In the genomic region with DNA sequence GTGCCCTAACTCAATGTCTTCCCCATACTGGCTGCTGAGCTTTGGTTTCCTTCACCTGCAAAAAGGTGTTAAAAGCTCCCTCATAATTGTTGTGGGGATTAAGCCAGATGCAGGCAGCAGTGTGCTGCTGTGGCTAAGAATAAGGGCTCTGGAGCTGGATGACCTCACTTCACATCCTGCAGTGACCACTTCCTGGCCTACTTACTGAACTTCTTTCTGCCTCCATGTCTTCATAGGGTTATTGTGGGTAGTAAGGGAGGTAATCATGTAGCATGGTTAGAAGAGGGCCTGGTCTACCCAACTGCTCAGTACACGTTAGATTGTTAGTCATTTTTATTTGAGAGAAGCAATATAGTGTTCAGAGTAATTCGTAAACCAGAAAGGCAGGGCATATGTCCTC, we compare ENCODE assay signal across 10 cellular contexts. TPM values are rescaled to one million over a fixed set of nuclear protein-coding genes. Genes with fewer than 3 reads are reported as not detected.
DNase-seq lines count a peak whose midpoint lies in the region; ATAC-seq and TF ChIP-seq lines count a peak whose summit lies in the region.
"Had no signal": no experiment of that assay in that cellular context is flagged by ENCODE, and none has a peak within 500 bp of the region (broad histone marks: within the 10 kb centered on the region; RNA-seq: fewer than 3 reads in every experiment).

No MANE protein-coding gene starts in this region.

- no peaks in the 10 kb centered on the region for H3K79me2 ChIP-seq in PC-3 (ENCODE audit: low read length)
- no peaks in the 10 kb centered on the region for H3K79me2 ChIP-seq in PC-9 (ENCODE audit: low read depth)

- peaks cover 42% of the 10 kb centered on the region for H3K4me1 Mint-ChIP-seq in HFFc6 (ENCODE audit: low read depth)

- H3K27ac Mint-ChIP-seq in HFFc6: peak overlapping the region; percentile 21; the same call in 1 of the 2 replicates
- H3K27ac Mint-ChIP-seq: dendritic cell treated with granulocyte-macrophage colony-stimulating factor and Interleukin-4, amounts not matched to agents 40 ng/mL and 50 ng/mL, for 4 days; naive B cell had no signal

- H3K4me3 ChIP-seq in PC-3 (ENCODE audit: low read length) (no peak overlapping the region), lower lobe of right lung (no peak overlapping the region), PC-9 (no peak overlapping the region)

- H4K20me1 ChIP-seq in PC-3 (ENCODE audit: low read length) (no peaks in the 10 kb centered on the region), PC-9 (ENCODE audit: insufficient read depth) (no peaks in the 10 kb centered on the region)

- CTCF ChIA-PET in PC-3 (lab: Charles Lee) (interaction anchor here (0.6 kb wide), 1 partner anchor 21 kb away, joined by 3 read pairs; no protein-coding TSS in a partner anchor), GM10248 (lab: Yijun Ruan, JAX) (interaction anchor here (1.0 to 2.2 kb wide), 2 partner anchors 17 kb away, joined by 3 to 5 read pairs; no protein-coding TSS in a partner anchor), PC-9 (lab: Charles Lee) (no interaction called here)

- H3K27ac ChIP-seq in PC-3 (ENCODE audit: low read length) (no peak overlapping the region), lower lobe of right lung (no peak overlapping the region), PC-9 (no peak overlapping the region)

- H3K4me2 ChIP-seq in PC-3 (ENCODE audit: low read length) (no peak overlapping the region), PC-9 (no peak overlapping the region)

- H3K27me3 ChIP-seq in PC-3 (ENCODE audit: low read length): no peaks in the 10 kb centered on the region
- H3K27me3 ChIP-seq in lower lobe of right lung (ENCODE audit: low read depth): no peaks in the 10 kb centered on the region
- no peaks in the 10 kb centered on the region for H3K27me3 ChIP-seq in PC-9 (ENCODE audit: insufficient read depth, low read depth)

- POLR2A ChIA-PET in PC-3 (lab: Charles Lee; ENCODE audit: unreplicated experiment): no interaction called here
- POLR2A ChIA-PET in GM10248 (lab: Yijun Ruan, JAX): interaction anchor here (0.6 kb wide), 1 partner anchor 9 kb away, joined by 3 read pairs; no protein-coding TSS in a partner anchor
- POLR2A ChIA-PET in PC-9 (lab: Charles Lee; ENCODE audit: unreplicated experiment): interaction anchor here (0.5 kb wide), 1 partner anchor 180 kb away, joined by 4 read pairs; no protein-coding TSS in a partner anchor

- no TSS peak for BruUV-seq in PC-3 (replicated peaks; lab: Mats Ljungman, UMichigan)
- BruUV-seq in PC-9 (replicated peaks; lab: Mats Ljungman, UMichigan): no TSS peak

- H3K4me1 ChIP-seq in PC-3 (ENCODE audit: insufficient read depth, low read length): peaks cover 9% of the 10 kb centered on the region
- peaks cover 14% of the 10 kb centered on the region for H3K4me1 ChIP-seq in lower lobe of right lung
- no peaks in the 10 kb centered on the region for H3K4me1 ChIP-seq in PC-9 (replicated peaks; ENCODE audit: insufficient read depth)

- intact Hi-C loops in PC-3 (cut with micrococcal nuclease): no loop called here
- intact Hi-C loops in lower lobe of right lung (cut with DNase I): no loop called here
- intact Hi-C loops in posterior vena cava (cut with DNase I): no loop called here
- intact Hi-C loops in PC-9 (cut with micrococcal nuclease; ENCODE audit: unreplicated experiment): no loop called here

- DNase-seq in HFFc6 (no peak), PC-3 (no peak), lower lobe of right lung (no peak), posterior vena cava (ENCODE audit: low spot score) (no peak), GM10248 (ENCODE audit: extremely low spot score) (no peak), NCI-H1694 treated with DMSO at 0.1 percent for 48 hours (lab: John Stamatoyannopoulos, UW) (no peak), PC-9 (no peak)
- DNase-seq: naive B cell had no signal

- H3K9ac ChIP-seq in PC-3 (ENCODE audit: low read length): no peak overlapping the region

- H3K9me2 ChIP-seq in PC-3 (replicated peaks; ENCODE audit: low read length) (no peaks in the 10 kb centered on the region), PC-9 (ENCODE audit: insufficient read depth) (no peaks in the 10 kb centered on the region)

- TF ChIP-seq CTCF in HFFc6 (IDR thresholded peaks at IDR 0.05): no peak
- no peak for TF ChIP-seq CTCF in PC-3 (conservative IDR thresholded peaks at IDR 0.05; ENCODE audit: low read depth, low read length)
- TF ChIP-seq CTCF in lower lobe of right lung (IDR thresholded peaks at IDR 0.05): no peak
- TF ChIP-seq CTCF in GM10248 (IDR thresholded peaks at IDR 0.05; ENCODE audit: control extremely low read depth, extremely low read depth, low read depth, missing control alignments): no peak
- TF ChIP-seq CTCF in PC-9 (conservative IDR thresholded peaks at IDR 0.05): no peak

- no peak overlapping the region for H2AFZ ChIP-seq in PC-3 (ENCODE audit: low read length)
- H2AFZ ChIP-seq in PC-9: no peak overlapping the region

- H3K36me3 Mint-ChIP-seq in HFFc6 (ENCODE audit: low read depth): peaks cover 51% of the 10 kb centered on the region

- no peaks in the 10 kb centered on the region for H3K9me3 Mint-ChIP-seq in HFFc6
- H3K9me3 Mint-ChIP-seq: dendritic cell treated with granulocyte-macrophage colony-stimulating factor and Interleukin-4, amounts not matched to agents 40 ng/mL and 50 ng/mL, for 4 days; naive B cell had no signal

- H3K9me3 ChIP-seq in PC-3 (ENCODE audit: low read length) (no peaks in the 10 kb centered on the region), lower lobe of right lung (no peaks in the 10 kb centered on the region), PC-9 (ENCODE audit: insufficient read depth, low read depth) (no peaks in the 10 kb centered on the region)

- H3K4me3 Mint-ChIP-seq in HFFc6: no peak overlapping the region
- H3K4me3 Mint-ChIP-seq: dendritic cell treated with granulocyte-macrophage colony-stimulating factor and Interleukin-4, amounts not matched to agents 40 ng/mL and 50 ng/mL, for 4 days; naive B cell had no signal

- H3K27me3 Mint-ChIP-seq in HFFc6 (ENCODE audit: insufficient read depth): peaks cover 7% of the 10 kb centered on the region
- H3K27me3 Mint-ChIP-seq: dendritic cell treated with granulocyte-macrophage colony-stimulating factor and Interleukin-4, amounts not matched to agents 40 ng/mL and 50 ng/mL, for 4 days; naive B cell had no signal

- H3K36me3 ChIP-seq in PC-3 (ENCODE audit: low read depth, low read length) (peaks cover 13% of the 10 kb centered on the region; the same call in 1 of the 2 replicates), lower lobe of right lung (peaks cover 69% of the 10 kb centered on the region), PC-9 (ENCODE audit: low read depth) (no peaks in the 10 kb centered on the region)

- ATAC-seq in GM18858 (IDR thresholded peaks at IDR 0.05; ENCODE audit: unreplicated experiment): peak; percentile 77
- ATAC-seq in PC-3: peak; percentile 32; the same call in 1 of the 2 replicates
- peak; percentile 43 to 62 for ATAC-seq in lower lobe of right lung

- H3F3A ChIP-seq in PC-3 (ENCODE audit: low read length, unreplicated experiment) (no peaks in the 10 kb centered on the region), PC-9 (ENCODE audit: insufficient read depth, low read depth) (0 out of 2 replicates have a peak, but pooled peaks cover under 1% of the 10 kb centered on the region)

RNA-seq across cellular contexts. Expression of gene GYG1, which starts 18.4 kb away (rescaled TPM):
- 10 to 100 TPM; 68.9 to 88.6 (median 78.5) TPM for total RNA-seq in HFFc6 (2021; fragmentation: NEBNext Ultra II Directional; extraction: Animal tissue kit (Norgen Biotek cat#: 25700))
- total RNA-seq in PC-3 (2014; rRNA removed) (9.9 and 12.0 TPM in 2 replicates), lower lobe of right lung (51.3 TPM), posterior vena cava (100 to 1,000 TPM in 1 of 2 donors, 10 to 100 TPM in 1; 70.5 to 106 TPM), PC-9 (2021) (16.5 and 20.3 TPM in 2 replicates)
